ENCODE assay signal across 34 cellular contexts in the genomic region with DNA sequence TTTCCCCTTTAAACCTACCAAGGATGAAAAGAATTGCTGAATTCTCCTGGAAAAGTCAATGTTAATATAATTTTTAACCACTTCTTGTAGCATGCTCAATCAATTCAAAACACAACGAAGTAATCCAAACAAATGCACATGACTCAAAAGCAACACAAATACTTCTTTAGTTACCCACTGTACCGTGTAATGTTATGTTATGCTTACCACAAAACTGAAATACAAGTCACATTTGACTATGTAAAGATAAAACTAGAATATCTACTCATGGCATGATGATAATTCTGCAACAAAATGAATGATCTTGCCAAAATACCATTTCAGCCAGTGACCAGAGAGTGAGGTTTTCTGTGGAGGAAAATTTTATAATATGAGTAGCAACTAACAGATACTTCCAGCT.
"Had no signal": no experiment of that assay in that cellular context is flagged by ENCODE, and none has a peak within 500 bp of the region (broad histone marks: within the 10 kb centered on the region; RNA-seq: fewer than 3 reads in every experiment).

No MANE protein-coding gene starts in this region.

- ATAC-seq: body of pancreas; effector memory CD8-positive, alpha-beta T cell; foreskin keratinocyte; heart left ventricle; left lobe of liver; lower lobe of right lung; naive thymus-derived CD8-positive, alpha-beta T cell; psoas muscle; stimulated activated naive B cell treated with anti-CD40 and anti-IgM and Interleukin-4, amounts not matched to agents 10 μg/mL and 1 μg/mL and 100 μg/mL, for 72 hours; T-helper 17 cell; upper lobe of right lung had no signal

- H3K4me3 ChIP-seq: body of pancreas, cardiac muscle cell, heart left ventricle, lower lobe of right lung, psoas muscle, suprapubic skin, tibial artery, upper lobe of right lung had no signal

- DNase-seq: activated CD4-positive, alpha-beta memory T cell treated with anti-CD3 and anti-CD28 coated beads, Interleukin-2, amount 10 ng/mL, durations not matched to agents 7 days and 5 days; activated CD4-positive, alpha-beta T cell treated with anti-CD3 and anti-CD28 coated beads, Interleukin-2, amount 10 ng/mL, durations not matched to agents 7 days and 5 days; activated CD4-positive, CD25-positive, alpha-beta regulatory T cell treated with anti-CD3 and anti-CD28 coated beads, Interleukin-2, amount 50 U/mL, for 72 hours; activated CD8-positive, alpha-beta memory T cell treated with anti-CD3 and anti-CD28 coated beads, Interleukin-2, amount 50 U/mL, for 48 hours; activated gamma-delta T cell; activated naive CD4-positive, alpha-beta T cell treated with anti-CD3 and anti-CD28 coated beads, Interleukin-2, amount 10 ng/mL, durations not matched to agents 7 days and 5 days; activated naive CD8-positive, alpha-beta T cell treated with anti-CD3 and anti-CD28 coated beads, Interleukin-2, amount 10 ng/mL, durations not matched to agents 7 days and 5 days; activated T-cell treated with anti-CD3 and anti-CD28 coated beads, Interleukin-2, amount 50 U/mL, for 24 hours; amniotic stem cell; body of pancreas; cerebellar nuclear complex; cortex of kidney; effector memory CD8-positive, alpha-beta T cell; erythroblast; foreskin keratinocyte; heart left ventricle; hypothalamus; immature natural killer cell; lower lobe of right lung; mesenchymal stem cell; naive thymus-derived CD8-positive, alpha-beta T cell; nucleus accumbens; psoas muscle; stimulated activated CD4-positive, alpha-beta T cell treated with anti-CD3 and anti-CD28 coated beads, Interleukin-15, amount 100 ng/mL, for 24 hours; stimulated activated CD4-positive, alpha-beta T cell treated with anti-CD3 and anti-CD28 coated beads, Interleukin-2, amount 100 ng/mL, for 24 hours; stimulated activated naive B cell treated with anti-CD40 and anti-IgM and Interleukin-4, amounts not matched to agents 10 μg/mL and 1 μg/mL and 100 μg/mL, for 72 hours; SW 1271; T-helper 17 cell; T1000; tibial artery; upper lobe of right lung had no signal
